In the genomic region with DNA sequence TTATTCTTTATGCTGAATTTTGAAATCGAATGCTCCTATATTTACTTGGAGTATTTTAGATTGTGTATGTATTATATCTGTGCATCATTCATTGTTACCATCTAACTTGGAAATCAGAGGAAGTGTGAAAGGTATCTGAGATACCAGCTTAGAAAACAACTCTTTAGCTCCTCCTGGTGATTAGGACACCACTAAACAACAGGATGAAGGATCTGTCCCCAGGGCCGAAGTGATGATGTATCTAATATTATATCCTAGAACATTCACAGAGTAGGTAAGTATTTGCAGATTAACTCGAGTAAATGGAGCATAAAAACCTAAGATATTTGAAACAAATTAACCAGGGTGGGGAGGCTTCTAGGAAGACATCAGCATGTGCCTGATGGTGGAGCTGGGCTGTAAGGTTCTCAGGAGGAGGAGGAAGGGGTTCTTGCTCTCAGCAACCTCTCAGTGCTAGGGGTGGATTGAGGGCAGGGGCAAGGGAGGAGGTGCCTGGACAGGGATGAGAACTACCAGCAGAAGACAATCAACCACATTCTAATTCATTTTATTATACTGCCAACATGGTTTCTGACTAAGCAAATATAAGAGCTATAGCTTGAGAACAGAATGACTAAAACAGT, we compare ENCODE assay signal across 8 cellular contexts. TPM values are rescaled to one million over a fixed set of nuclear protein-coding genes. Genes with fewer than 3 reads are reported as not detected.
A peak's percentile ranks its signal among the peaks of the same experiment; 100 is the strongest.
DNase-seq lines count a peak whose midpoint lies in the region; ATAC-seq and TF ChIP-seq lines count a peak whose summit lies in the region.

No MANE protein-coding gene starts in this region.

- H3K9me3 ChIP-seq in MM.1S (replicated peaks; ENCODE audit: insufficient read depth, low read length) = no peaks in the 10 kb centered on the region

- H3K36me3 Mint-ChIP-seq in activated CD8-positive, alpha-beta memory T cell treated with anti-CD3 and anti-CD28 coated beads, Interleukin-2, amount 10 ng/mL, durations not matched to agents 7 days and 5 days = peaks cover 13% of the 10 kb centered on the region
- peaks cover 19% of the 10 kb centered on the region for H3K36me3 Mint-ChIP-seq in activated T-helper 2 cell treated with anti-CD3 and anti-CD28 coated beads, Interferon-gamma antibody, Interleukin-2, Interleukin-4, amounts not matched to agents 10 μg/mL and 5 μg/mL and 100 μg/mL, durations not matched to agents 14 hours and 24 hours and 36 hours (ENCODE audit: low read depth)

- no peak for DNase-seq in activated CD8-positive, alpha-beta memory T cell treated with anti-CD3 and anti-CD28 coated beads, Interleukin-2, amount 10 ng/mL, durations not matched to agents 7 days and 5 days
- no peak for DNase-seq in activated CD8-positive, alpha-beta memory T cell treated with anti-CD3 and anti-CD28 coated beads, Interleukin-2, amount 50 U/mL, for 4 hours
- DNase-seq in MM.1S (peak; percentile 85), left kidney (ENCODE audit: low read depth, low spot score) (peak; percentile 69), T-helper 9 cell (no peak)
- no peak for DNase-seq in activated T-helper 2 cell treated with anti-CD3 and anti-CD28 coated beads, Interferon-gamma antibody, Interleukin-2, Interleukin-4, amounts not matched to agents 10 μg/mL and 5 μg/mL and 100 μg/mL, durations not matched to agents 14 hours and 24 hours and 36 hours (ENCODE audit: low spot score)

- no peaks in the 10 kb centered on the region for H3K9me2 ChIP-seq in MM.1S (replicated peaks; ENCODE audit: insufficient read depth, low read length)

- no peaks in the 10 kb centered on the region for H3K27me3 Mint-ChIP-seq in activated CD8-positive, alpha-beta memory T cell treated with anti-CD3 and anti-CD28 coated beads, Interleukin-2, amount 10 ng/mL, durations not matched to agents 7 days and 5 days
- H3K27me3 Mint-ChIP-seq in activated T-helper 2 cell treated with anti-CD3 and anti-CD28 coated beads, Interferon-gamma antibody, Interleukin-2, Interleukin-4, amounts not matched to agents 10 μg/mL and 5 μg/mL and 100 μg/mL, durations not matched to agents 14 hours and 24 hours and 36 hours (ENCODE audit: low read depth) = no peaks in the 10 kb centered on the region

- H3K79me2 ChIP-seq in MM.1S (ENCODE audit: low read length) = peaks cover 81% of the 10 kb centered on the region

- TF ChIP-seq CTCF in MM.1S (IDR thresholded peaks at IDR 0.05; ENCODE audit: low read length) = peak; percentile 66

- H3K9me3 Mint-ChIP-seq in activated CD8-positive, alpha-beta memory T cell treated with anti-CD3 and anti-CD28 coated beads, Interleukin-2, amount 10 ng/mL, durations not matched to agents 7 days and 5 days (ENCODE audit: low read depth) = no peaks in the 10 kb centered on the region
- H3K9me3 Mint-ChIP-seq in activated T-helper 2 cell treated with anti-CD3 and anti-CD28 coated beads, Interferon-gamma antibody, Interleukin-2, Interleukin-4, amounts not matched to agents 10 μg/mL and 5 μg/mL and 100 μg/mL, durations not matched to agents 14 hours and 24 hours and 36 hours = no peaks in the 10 kb centered on the region

- H3K27ac ChIP-seq in MM.1S (ENCODE audit: low read length) = peak overlapping the region; percentile 92

- H3K9ac ChIP-seq in MM.1S (ENCODE audit: low read length) = peak overlapping the region; percentile 97

- no peak overlapping the region for H2AFZ ChIP-seq in MM.1S (ENCODE audit: low read length)

- no peaks in the 10 kb centered on the region for H3K27me3 ChIP-seq in MM.1S (replicated peaks; ENCODE audit: insufficient read depth, low read length)

- H3K4me2 ChIP-seq in MM.1S (ENCODE audit: low read depth, low read length) = peak overlapping the region; percentile 88

- peaks cover 48% of the 10 kb centered on the region for H3K4me1 Mint-ChIP-seq in activated CD8-positive, alpha-beta memory T cell treated with anti-CD3 and anti-CD28 coated beads, Interleukin-2, amount 10 ng/mL, durations not matched to agents 7 days and 5 days
- H3K4me1 Mint-ChIP-seq in activated T-helper 2 cell treated with anti-CD3 and anti-CD28 coated beads, Interferon-gamma antibody, Interleukin-2, Interleukin-4, amounts not matched to agents 10 μg/mL and 5 μg/mL and 100 μg/mL, durations not matched to agents 14 hours and 24 hours and 36 hours (ENCODE audit: low read depth) = peaks cover 34% of the 10 kb centered on the region

- H3F3A ChIP-seq in MM.1S (ENCODE audit: insufficient read depth, low read length) = peaks cover 78% of the 10 kb centered on the region

- CTCF ChIA-PET in activated CD8-positive, alpha-beta memory T cell treated with anti-CD3 and anti-CD28 coated beads, Interleukin-2, amount 10 ng/mL, durations not matched to agents 7 days and 5 days (lab: Charles Lee) = interaction anchor here (0.6 to 9.0 kb wide), 35 partner anchors 9 to 513 kb away, joined by 3 to 120 read pairs (median 4); no protein-coding TSS in a partner anchor

- ATAC-seq in activated CD8-positive, alpha-beta memory T cell treated with anti-CD3 and anti-CD28 coated beads, Interleukin-2, amount 10 ng/mL, durations not matched to agents 7 days and 5 days = no peak
- no peak for ATAC-seq in HG02884 (IDR thresholded peaks at IDR 0.05; ENCODE audit: unreplicated experiment)
- ATAC-seq in HG02571 (IDR thresholded peaks at IDR 0.05; ENCODE audit: unreplicated experiment) = no peak

- no peaks in the 10 kb centered on the region for H3K36me3 ChIP-seq in MM.1S (replicated peaks; ENCODE audit: insufficient read depth, low read length)

- H3K4me3 Mint-ChIP-seq in activated CD8-positive, alpha-beta memory T cell treated with anti-CD3 and anti-CD28 coated beads, Interleukin-2, amount 10 ng/mL, durations not matched to agents 7 days and 5 days = peak overlapping the region; percentile 88
- peak overlapping the region; percentile 89 for H3K4me3 Mint-ChIP-seq in activated T-helper 2 cell treated with anti-CD3 and anti-CD28 coated beads, Interferon-gamma antibody, Interleukin-2, Interleukin-4, amounts not matched to agents 10 μg/mL and 5 μg/mL and 100 μg/mL, durations not matched to agents 14 hours and 24 hours and 36 hours (ENCODE audit: low read depth)

- H3K27ac Mint-ChIP-seq in activated CD8-positive, alpha-beta memory T cell treated with anti-CD3 and anti-CD28 coated beads, Interleukin-2, amount 10 ng/mL, durations not matched to agents 7 days and 5 days = peak overlapping the region; percentile 93
- peak overlapping the region; percentile 94 for H3K27ac Mint-ChIP-seq in activated T-helper 2 cell treated with anti-CD3 and anti-CD28 coated beads, Interferon-gamma antibody, Interleukin-2, Interleukin-4, amounts not matched to agents 10 μg/mL and 5 μg/mL and 100 μg/mL, durations not matched to agents 14 hours and 24 hours and 36 hours

- intact Hi-C loops in activated T-helper 2 cell treated with anti-CD3 and anti-CD28 coated beads, Interferon-gamma antibody, Interleukin-2, Interleukin-4, amounts not matched to agents 10 μg/mL and 5 μg/mL and 100 μg/mL, durations not matched to agents 14 hours and 24 hours and 36 hours (cut with micrococcal nuclease) = loop anchor here (1.0 to 5.0 kb wide), 2 partner anchors 256 to 511 kb away; no protein-coding TSS in a partner anchor

- H3K4me3 ChIP-seq in MM.1S (ENCODE audit: low read length) = peak overlapping the region; percentile 86

- 0 out of 2 replicates have a peak, but pooled peaks cover 3% of the 10 kb centered on the region for H4K20me1 ChIP-seq in MM.1S (ENCODE audit: insufficient read depth, low read length)

- H3K4me1 ChIP-seq in MM.1S (ENCODE audit: low read length) = peaks cover 20% of the 10 kb centered on the region

RNA-seq across cellular contexts. Expression of gene NFIL3, which starts 2.6 kb away (rescaled TPM):
- total RNA-seq in activated CD8-positive, alpha-beta memory T cell treated with anti-CD3 and anti-CD28 coated beads, Interleukin-2, amount 10 ng/mL, durations not matched to agents 7 days and 5 days = 10 to 100 TPM; 71.1 to 87.3 TPM
- total RNA-seq in activated T-helper 2 cell treated with anti-CD3 and anti-CD28 coated beads, Interferon-gamma antibody, Interleukin-2, Interleukin-4, amounts not matched to agents 10 μg/mL and 5 μg/mL and 100 μg/mL, durations not matched to agents 14 hours and 24 hours and 36 hours = 191 and 192 TPM in 2 replicates

Comparison
In these comparisons a context has a peak if more than half of its experiments do, and no peak if none do; other contexts are left out.
1. DNase-seq: peak in MM.1S (single experiment) and left kidney (single experiment); none in activated CD8-positive, alpha-beta memory T cell treated with anti-CD3 and anti-CD28 coated beads, Interleukin-2, amount 10 ng/mL, durations not matched to agents 7 days and 5 days (single experiment), activated CD8-positive, alpha-beta memory T cell treated with anti-CD3 and anti-CD28 coated beads, Interleukin-2, amount 50 U/mL, for 4 hours (single experiment), activated T-helper 2 cell treated with anti-CD3 and anti-CD28 coated beads, Interferon-gamma antibody, Interleukin-2, Interleukin-4, amounts not matched to agents 10 μg/mL and 5 μg/mL and 100 μg/mL, durations not matched to agents 14 hours and 24 hours and 36 hours (single experiment) and T-helper 9 cell (single experiment).